ENCODE assay signal across 11 cellular contexts in genomic region chr12:2358986-2359658, GRCh38.
DNase-seq lines count a peak whose midpoint lies in the region; FAIRE-seq and TF ChIP-seq lines count a peak whose summit lies in the region.
"Had no signal": no experiment of that assay in that cellular context is flagged by ENCODE, and none has a peak within 500 bp of the region (broad histone marks: within the 10 kb centered on the region; RNA-seq: fewer than 3 reads in every experiment).

No MANE protein-coding gene starts in this region.

- WGBS in sigmoid colon, 2 donors, result 51 to 84% methylated on average over 8 of the region's 8 CpGs

- H3K36me3 ChIP-seq in sigmoid colon, result peaks cover 0 to 5% (median 0%) of the 10 kb centered on the region in 4 donors
- H3K36me3 ChIP-seq: SJCRH30 had no signal

- H3K27me3 ChIP-seq in sigmoid colon, result no peaks in the 10 kb centered on the region

- intact Hi-C loops in sigmoid colon (cut with DNase I), result loop anchor here (5.0 kb wide), 1 partner anchor 73 kb away; no protein-coding TSS in a partner anchor

- DNase-seq in GM13977 (ENCODE audit: low spot score), result no peak
- DNase-seq in RCC 7860 (ENCODE audit: low spot score), result peak; percentile 56
- peak; percentile 39 for DNase-seq in fibroblast of mammary gland (ENCODE audit: low read depth)
- DNase-seq in sigmoid colon, result peak; percentile 58
- no peak for DNase-seq in retina
- DNase-seq in AG08395 (ENCODE audit: low spot score), result no peak
- DNase-seq in DMS53 treated with DMSO at 0.1 percent for 48 hours (lab: John Stamatoyannopoulos, UW; ENCODE audit: unreplicated experiment), result no peak
- no peak for DNase-seq in DMS53 (lab: John Stamatoyannopoulos, UW)
- DNase-seq: mucosa of descending colon, NCI-H1436 treated with DMSO at 0.1 percent for 48 hours, SJCRH30 had no signal

- no peaks in the 10 kb centered on the region for H3K9me3 ChIP-seq in sigmoid colon
- H3K9me3 ChIP-seq: mucosa of descending colon, SJCRH30 had no signal

- in situ Hi-C loops in GM13977 (cut with MboI; ENCODE audit: low pct_unique_long_range_greater_than_20kb, low sequenced_read_pairs, unreplicated experiment), result no loop called here

- H3K27ac ChIP-seq in sigmoid colon, result peak overlapping the region; percentile 43 to 94 (median 74)
- H3K27ac ChIP-seq: SJCRH30 had no signal

- peaks cover 0 to 57% (median 50%) of the 10 kb centered on the region in 4 donors for H3K4me1 ChIP-seq in sigmoid colon
- H3K4me1 ChIP-seq: SJCRH30 had no signal

- peak; percentile 26 for FAIRE-seq in RCC 7860 (lab: Jason Lieb, UNC)

- TF ChIP-seq CTCF in GM13977 (IDR thresholded peaks at IDR 0.05; ENCODE audit: extremely low read depth, insufficient read depth, missing control alignments) (peak; percentile 20), fibroblast of mammary gland (conservative IDR thresholded peaks at IDR 0.05; ENCODE audit: control insufficient read depth, insufficient read depth, low read depth, low read length) (peak; percentile 14), sigmoid colon (IDR thresholded peaks at IDR 0.05) (no peak)

- no peak for TF ChIP-seq EP300 in sigmoid colon (IDR thresholded peaks at IDR 0.05)

- no peak overlapping the region for H3K4me3 ChIP-seq in fibroblast of mammary gland (ENCODE audit: control insufficient read depth, low read depth, low read length)
- no peak overlapping the region for H3K4me3 ChIP-seq in sigmoid colon
- H3K4me3 ChIP-seq: mucosa of descending colon, SJCRH30 had no signal

- no peak for TF ChIP-seq POLR2A in sigmoid colon (IDR thresholded peaks at IDR 0.05)

Comparison
In these comparisons a context has a peak if more than half of its experiments do, and no peak if none do; other contexts are left out.
1. DNase-seq: peak in RCC 7860 (single experiment), fibroblast of mammary gland (single experiment) and sigmoid colon (single experiment); none in GM13977 (single experiment), retina (single experiment), AG08395 (single experiment), DMS53 treated with DMSO at 0.1 percent for 48 hours (single experiment) and DMS53 (single experiment).
2. CTCF ChIP-seq: peak in GM13977 (single experiment) and fibroblast of mammary gland (single experiment); none in sigmoid colon (0 of 4).